8 cellular contexts compared by ENCODE assay signal in the genomic region with DNA sequence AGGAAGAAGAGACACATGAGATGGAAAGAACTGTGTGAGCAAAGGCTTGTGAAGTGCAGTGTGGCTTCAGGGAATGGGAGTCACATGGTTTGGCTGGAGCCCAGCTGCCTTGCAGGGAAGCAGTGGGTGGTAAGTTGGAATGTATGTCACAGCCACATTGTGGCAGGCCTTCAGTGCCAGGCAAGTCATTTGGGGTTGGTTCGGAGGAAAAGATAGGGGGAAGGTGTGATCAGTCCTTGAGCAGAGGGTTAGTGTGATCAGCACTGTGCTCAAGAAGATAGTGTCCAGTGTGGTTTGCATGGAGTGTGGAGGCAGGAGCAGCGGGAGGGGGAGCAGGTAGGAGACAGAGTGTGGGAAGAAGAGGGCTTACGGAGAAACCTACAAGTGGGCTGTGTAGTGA. TPM values are rescaled to one million over a fixed set of nuclear protein-coding genes. Genes with fewer than 3 reads are reported as not detected.
DNase-seq lines count a peak whose midpoint lies in the region; ATAC-seq and TF ChIP-seq lines count a peak whose summit lies in the region.

No MANE protein-coding gene starts in this region.

- no peak for TF ChIP-seq CTCF in C4-2B (conservative IDR thresholded peaks at IDR 0.05)
- no peak for TF ChIP-seq CTCF in cardiac fibroblast (IDR thresholded peaks at IDR 0.05; ENCODE audit: low read depth, low read length)

- H3K27ac ChIP-seq in C4-2B, result peak overlapping the region; percentile 84

- H3K4me3 ChIP-seq in cardiac fibroblast (replicated peaks in 1 of 2; ENCODE audit: low read depth in 2 of 2, low read length in 2 of 2), result no peak overlapping the region

- DNase-seq in M059J (ENCODE audit: low read depth) (peak; percentile 85), cardiac fibroblast (ENCODE audit: low read depth in 2 of 2) (peak; percentile 47 to 69), middle frontal gyrus (ENCODE audit: extremely low spot score, low spot score) (peak; percentile 39), GM19238 (ENCODE audit: insufficient read length, low spot score) (no peak), NCI-H187 (lab: John Stamatoyannopoulos, UW) (no peak), DMS114 treated with DMSO at 0.1 percent for 48 hours (lab: John Stamatoyannopoulos, UW; ENCODE audit: unreplicated experiment) (no peak)

- no peak for ATAC-seq in HG02970 (IDR thresholded peaks at IDR 0.05; ENCODE audit: low FRiP score, unreplicated experiment)

RNA-seq across cellular contexts. Expression of a gene that starts 46.4 kb away (rescaled TPM):
- total RNA-seq in M059J (2014; rRNA removed; shearing (Covaris generic)), result 3.5 and 5.5 TPM in 2 replicates

Comparison
In these comparisons a context has a peak if more than half of its experiments do, and no peak if none do; other contexts are left out.
1. DNase-seq: peak in M059J (single experiment), cardiac fibroblast (2 of 2) and middle frontal gyrus (single experiment); none in GM19238 (single experiment), NCI-H187 (0 of 2) and DMS114 treated with DMSO at 0.1 percent for 48 hours (single experiment).